ENCODE assay signal across 9 cellular contexts in genomic region chr5:55538621-55539020, GRCh38. TPM values are rescaled to one million over a fixed set of nuclear protein-coding genes. Genes with fewer than 3 reads are reported as not detected.
A peak's percentile ranks its signal among the peaks of the same experiment; 100 is the strongest.
DNase-seq lines count a peak whose midpoint lies in the region; ATAC-seq, FAIRE-seq and TF ChIP-seq lines count a peak whose summit lies in the region.
"Had no signal": no experiment of that assay in that cellular context is flagged by ENCODE, and none has a peak within 500 bp of the region (broad histone marks: within the 10 kb centered on the region; RNA-seq: fewer than 3 reads in every experiment).

No MANE protein-coding gene starts in this region.

- no peaks in the 10 kb centered on the region for H3K36me3 Mint-ChIP-seq in T-helper 17 cell (ENCODE audit: low read depth)
- peaks cover 0 to 6% (median 0%) of the 10 kb centered on the region in 5 donors for H3K36me3 Mint-ChIP-seq in naive thymus-derived CD4-positive, alpha-beta T cell
- peaks cover 3% of the 10 kb centered on the region for H3K36me3 Mint-ChIP-seq in effector memory CD8-positive, alpha-beta T cell (ENCODE audit: insufficient read depth)

- H3K4me1 Mint-ChIP-seq in T-helper 17 cell, result peaks cover 28% of the 10 kb centered on the region
- H3K4me1 Mint-ChIP-seq in naive thymus-derived CD4-positive, alpha-beta T cell, result peaks cover 23 to 59% (median 49%) of the 10 kb centered on the region in 7 donors
- H3K4me1 Mint-ChIP-seq in effector memory CD8-positive, alpha-beta T cell (ENCODE audit: low read depth in 2 of 2), result peaks cover 10 to 12% of the 10 kb centered on the region in 2 donors

- peak overlapping the region; percentile 35 for H2AFZ ChIP-seq in HCT116 (ENCODE audit: low read depth, low read length, poor library complexity, severe bottlenecking)

- no peak overlapping the region for H3K4me3 ChIP-seq in HCT116 (replicated peaks in 1 of 2; ENCODE audit: low read depth in 1 of 2, low read length in 2 of 2)
- H3K4me3 ChIP-seq in naive thymus-derived CD4-positive, alpha-beta T cell (ENCODE audit: low read length), result no peak overlapping the region

- intact Hi-C loops in HCT116 (cut with micrococcal nuclease), result no loop called here
- intact Hi-C loops in naive thymus-derived CD4-positive, alpha-beta T cell (cut with micrococcal nuclease), result loop anchor here (2.0 to 10.0 kb wide), 4 partner anchors 112 to 1639 kb away; partner anchors contain the start of gene GPBP1 (in 1 of the 2)

- H3K27me3 Mint-ChIP-seq in T-helper 17 cell, result no peaks in the 10 kb centered on the region
- H3K27me3 Mint-ChIP-seq in naive thymus-derived CD4-positive, alpha-beta T cell, result no peaks in the 10 kb centered on the region
- H3K27me3 Mint-ChIP-seq in effector memory CD8-positive, alpha-beta T cell, result peaks cover 0 to 3% of the 10 kb centered on the region in 2 donors

- no peak for TF ChIP-seq POLR2A in GM12892 (IDR thresholded peaks at IDR 0.05; ENCODE audit: low read depth, low read length)
- no peak for TF ChIP-seq POLR2A in HCT116 (IDR thresholded peaks at IDR 0.05; ENCODE audit: borderline replicate concordance, extremely low read depth, insufficient read depth, insufficient read length)

- H3K36me3 ChIP-seq in HCT116 (ENCODE audit: control insufficient read depth in 1 of 2, insufficient read depth in 2 of 2, low read length in 2 of 2), result no peaks in the 10 kb centered on the region
- H3K36me3 ChIP-seq in naive thymus-derived CD4-positive, alpha-beta T cell (ENCODE audit: control insufficient read depth in 2 of 3, insufficient read depth in 3 of 3, low read length in 3 of 3), result peaks cover 0 to 9% (median 0%) of the 10 kb centered on the region in 3 experiments

- CTCF ChIA-PET in HCT116 (lab: Charles Lee), result no interaction called here
- CTCF ChIA-PET in naive thymus-derived CD4-positive, alpha-beta T cell (lab: Charles Lee), result interaction anchor here (1.0 kb wide), 1 partner anchor 10 kb away, joined by 3 read pairs; no protein-coding TSS in a partner anchor

- H3K79me2 ChIP-seq in HCT116 (ENCODE audit: insufficient read depth, low read length), result 0 out of 2 replicates have a peak, but pooled peaks cover 3% of the 10 kb centered on the region

- no peak overlapping the region for H3K27ac ChIP-seq in HCT116 (ENCODE audit: low read depth, low read length)
- H3K27ac ChIP-seq in naive thymus-derived CD4-positive, alpha-beta T cell (ENCODE audit: low read depth, low read length), result peak overlapping the region; percentile 56

- ATAC-seq in HCT116 (no peak), T-helper 17 cell (no peak), HG02588 (IDR thresholded peaks at IDR 0.05; ENCODE audit: unreplicated experiment) (no peak), HG03439 (IDR thresholded peaks at IDR 0.05; ENCODE audit: unreplicated experiment) (no peak)
- no peak for ATAC-seq in naive thymus-derived CD4-positive, alpha-beta T cell
- no peak for ATAC-seq in effector memory CD8-positive, alpha-beta T cell (replicated peaks)

- RAD21 ChIA-PET in HCT116 (lab: Charles Lee; ENCODE audit: low non-redundant PET in 1 of 2, low total read pairs in 2 of 2, uncharacterized antibody in 2 of 2, unreplicated experiment in 2 of 2), result no interaction called here

- H3K27me3 ChIP-seq in HCT116 (ENCODE audit: insufficient read depth, low read length), result no peaks in the 10 kb centered on the region
- no peaks in the 10 kb centered on the region for H3K27me3 ChIP-seq in naive thymus-derived CD4-positive, alpha-beta T cell (ENCODE audit: control insufficient read depth in 2 of 2, insufficient read depth in 2 of 2, low read length in 2 of 2)

- POLR2A ChIA-PET in HCT116 (lab: Charles Lee), result no interaction called here
- POLR2A ChIA-PET in naive thymus-derived CD4-positive, alpha-beta T cell (lab: Charles Lee), result interaction anchor here (0.6 to 1.3 kb wide), 2 partner anchors 22 to 71 kb away, joined by 3 to 4 read pairs; no protein-coding TSS in a partner anchor

- no peak overlapping the region for H3K9ac ChIP-seq in HCT116 (ENCODE audit: low read length)

- H3K9me3 ChIP-seq in HCT116 (ENCODE audit: control insufficient read depth in 1 of 2, insufficient read depth in 1 of 2, low read depth in 1 of 2, low read length in 2 of 2) (no peaks in the 10 kb centered on the region), T-helper 17 cell (ENCODE audit: control insufficient read depth, low read length, poor library complexity, severe bottlenecking) (no peaks in the 10 kb centered on the region)
- H3K9me3 ChIP-seq in naive thymus-derived CD4-positive, alpha-beta T cell (ENCODE audit: control insufficient read depth in 2 of 3, low read length in 3 of 3), result no peaks in the 10 kb centered on the region

- H3K9me3 Mint-ChIP-seq in naive thymus-derived CD4-positive, alpha-beta T cell, result no peaks in the 10 kb centered on the region
- H3K9me3 Mint-ChIP-seq in effector memory CD8-positive, alpha-beta T cell, result no peaks in the 10 kb centered on the region

- H3K9me2 ChIP-seq in HCT116 (ENCODE audit: insufficient read depth), result no peaks in the 10 kb centered on the region

- BruUV-seq in HCT116 (replicated peaks; lab: Mats Ljungman, UMichigan), result no TSS peak

- TF ChIP-seq RAD21 in HCT116 (IDR thresholded peaks at IDR 0.05; ENCODE audit: low read depth), result no peak

- H4K20me1 ChIP-seq in HCT116 (ENCODE audit: insufficient read depth), result no peaks in the 10 kb centered on the region

- H3K27ac Mint-ChIP-seq in T-helper 17 cell, result peak overlapping the region; percentile 37
- H3K27ac Mint-ChIP-seq in naive thymus-derived CD4-positive, alpha-beta T cell, result peak overlapping the region; percentile 30 to 86 (median 70)
- no peak overlapping the region for H3K27ac Mint-ChIP-seq in effector memory CD8-positive, alpha-beta T cell

- FAIRE-seq in GM12892 (lab: Jason Lieb, UNC), result peak; percentile 81

- H3K4me3 Mint-ChIP-seq in T-helper 17 cell, result peak overlapping the region; percentile 71
- peak overlapping the region in 9 of 10 donors; percentile 4 to 79 (median 63) for H3K4me3 Mint-ChIP-seq in naive thymus-derived CD4-positive, alpha-beta T cell
- H3K4me3 Mint-ChIP-seq in effector memory CD8-positive, alpha-beta T cell, result no peak overlapping the region

- H3K4me2 ChIP-seq in HCT116 (ENCODE audit: low read length), result no peak overlapping the region

- no peak for TF ChIP-seq CTCF in HCT116 (IDR thresholded peaks at IDR 0.05 in 2 of 3, conservative IDR thresholded peaks at IDR 0.05 in 1 of 3; ENCODE audit: borderline replicate concordance in 1 of 3, insufficient read depth in 1 of 3, low read depth in 2 of 3, low read length in 2 of 3)

- DNase-seq in GM12892 (ENCODE audit: insufficient read length) (no peak), HCT116 (ENCODE audit: low read depth, low spot score) (no peak), T-helper 17 cell (no peak), NCI-H2227 treated with DMSO at 0.1 percent for 48 hours (lab: John Stamatoyannopoulos, UW) (no peak)
- peak in 4 of 9 donors; percentile 6 to 35 (median 19) for DNase-seq in naive thymus-derived CD4-positive, alpha-beta T cell
- no peak for DNase-seq in effector memory CD8-positive, alpha-beta T cell
- DNase-seq: mammary epithelial cell had no signal

- H3K4me1 ChIP-seq in HCT116 (ENCODE audit: control insufficient read depth in 1 of 2, insufficient read depth in 2 of 2, low read length in 2 of 2), result peaks cover 6 to 14% of the 10 kb centered on the region in 2 experiments; a peak in 3 of 4 replicates
- peaks cover 7 to 32% of the 10 kb centered on the region in 2 donors for H3K4me1 ChIP-seq in naive thymus-derived CD4-positive, alpha-beta T cell (ENCODE audit: control insufficient read depth in 2 of 2, insufficient read depth in 2 of 2, low read length in 2 of 2)

TF ChIP-seq in HCT116, 20 proteins besides CTCF, POLR2A, EP300 and RAD21 (continues in another document):
- TF ChIP-seq CEBPB (IDR thresholded peaks at IDR 0.05; ENCODE audit: low read depth), result no peak
- TF ChIP-seq YY1 (IDR thresholded peaks at IDR 0.05; ENCODE audit: extremely low read depth, insufficient replicate concordance, low read depth, low read length), result no peak
- no peak for TF ChIP-seq EGR1 (IDR thresholded peaks at IDR 0.05; ENCODE audit: low read depth)
- TF ChIP-seq JUND (IDR thresholded peaks at IDR 0.05), result no peak
- no peak for TF ChIP-seq FOSL1 (IDR thresholded peaks at IDR 0.05; ENCODE audit: low read depth)
- TF ChIP-seq SIN3A (IDR thresholded peaks at IDR 0.05; ENCODE audit: low read depth), result no peak
- TF ChIP-seq EZH2phosphoT487 (IDR thresholded peaks at IDR 0.05; ENCODE audit: borderline replicate concordance), result no peak
- TF ChIP-seq ELF1 (IDR thresholded peaks at IDR 0.05; ENCODE audit: borderline replicate concordance, low read depth), result no peak
- no peak for TF ChIP-seq SRF (IDR thresholded peaks at IDR 0.05; ENCODE audit: low read depth)
- TF ChIP-seq, protein P1, sequence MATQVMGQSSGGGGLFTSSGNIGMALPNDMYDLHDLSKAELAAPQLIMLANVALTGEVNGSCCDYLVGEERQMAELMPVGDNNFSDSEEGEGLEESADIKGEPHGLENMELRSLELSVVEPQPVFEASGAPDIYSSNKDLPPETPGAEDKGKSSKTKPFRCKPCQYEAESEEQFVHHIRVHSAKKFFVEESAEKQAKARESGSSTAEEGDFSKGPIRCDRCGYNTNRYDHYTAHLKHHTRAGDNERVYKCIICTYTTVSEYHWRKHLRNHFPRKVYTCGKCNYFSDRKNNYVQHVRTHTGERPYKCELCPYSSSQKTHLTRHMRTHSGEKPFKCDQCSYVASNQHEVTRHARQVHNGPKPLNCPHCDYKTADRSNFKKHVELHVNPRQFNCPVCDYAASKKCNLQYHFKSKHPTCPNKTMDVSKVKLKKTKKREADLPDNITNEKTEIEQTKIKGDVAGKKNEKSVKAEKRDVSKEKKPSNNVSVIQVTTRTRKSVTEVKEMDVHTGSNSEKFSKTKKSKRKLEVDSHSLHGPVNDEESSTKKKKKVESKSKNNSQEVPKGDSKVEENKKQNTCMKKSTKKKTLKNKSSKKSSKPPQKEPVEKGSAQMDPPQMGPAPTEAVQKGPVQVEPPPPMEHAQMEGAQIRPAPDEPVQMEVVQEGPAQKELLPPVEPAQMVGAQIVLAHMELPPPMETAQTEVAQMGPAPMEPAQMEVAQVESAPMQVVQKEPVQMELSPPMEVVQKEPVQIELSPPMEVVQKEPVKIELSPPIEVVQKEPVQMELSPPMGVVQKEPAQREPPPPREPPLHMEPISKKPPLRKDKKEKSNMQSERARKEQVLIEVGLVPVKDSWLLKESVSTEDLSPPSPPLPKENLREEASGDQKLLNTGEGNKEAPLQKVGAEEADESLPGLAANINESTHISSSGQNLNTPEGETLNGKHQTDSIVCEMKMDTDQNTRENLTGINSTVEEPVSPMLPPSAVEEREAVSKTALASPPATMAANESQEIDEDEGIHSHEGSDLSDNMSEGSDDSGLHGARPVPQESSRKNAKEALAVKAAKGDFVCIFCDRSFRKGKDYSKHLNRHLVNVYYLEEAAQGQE (IDR thresholded peaks at IDR 0.05; ENCODE audit: low read depth), result no peak
- no peak for TF ChIP-seq TCF7L2 (IDR thresholded peaks at IDR 0.05; ENCODE audit: borderline replicate concordance, extremely low read depth, insufficient read depth, insufficient read length)

RNA-seq across cellular contexts. Expression of gene PLPP1, which starts 3.9 kb away (rescaled TPM):
- polyA plus RNA-seq in GM12892 (2012; ENCODE audit: missing spikeins), result 2.1 TPM
- total RNA-seq in HCT116 (2021; ENCODE audit: unreplicated experiment) (10.5 TPM), T-helper 17 cell (1 to 10 TPM; 4.9 to 5.7 TPM)
- polyA plus RNA-seq in HCT116 (2012), result 8.6 and 10.8 TPM in 2 replicates
- 10 to 100 TPM in 2 of 5 experiments, 1 to 10 TPM in 3; 8.0 to 31.3 (median 8.4) TPM for total RNA-seq in naive thymus-derived CD4-positive, alpha-beta T cell
- 10 to 100 TPM; 20.3 to 24.3 TPM for polyA plus RNA-seq in naive thymus-derived CD4-positive, alpha-beta T cell

Comparison
In these comparisons a context has a peak if more than half of its experiments do, and no peak if none do; other contexts are left out.
1. H3K27ac Mint-ChIP-seq: peak in T-helper 17 cell (single experiment) and naive thymus-derived CD4-positive, alpha-beta T cell (9 of 9); none in effector memory CD8-positive, alpha-beta T cell (0 of 2).
2. H3K4me3 Mint-ChIP-seq: peak in T-helper 17 cell (single experiment) and naive thymus-derived CD4-positive, alpha-beta T cell (9 of 10); none in effector memory CD8-positive, alpha-beta T cell (0 of 2).